8 cellular contexts compared by ENCODE assay signal in the genomic region with DNA sequence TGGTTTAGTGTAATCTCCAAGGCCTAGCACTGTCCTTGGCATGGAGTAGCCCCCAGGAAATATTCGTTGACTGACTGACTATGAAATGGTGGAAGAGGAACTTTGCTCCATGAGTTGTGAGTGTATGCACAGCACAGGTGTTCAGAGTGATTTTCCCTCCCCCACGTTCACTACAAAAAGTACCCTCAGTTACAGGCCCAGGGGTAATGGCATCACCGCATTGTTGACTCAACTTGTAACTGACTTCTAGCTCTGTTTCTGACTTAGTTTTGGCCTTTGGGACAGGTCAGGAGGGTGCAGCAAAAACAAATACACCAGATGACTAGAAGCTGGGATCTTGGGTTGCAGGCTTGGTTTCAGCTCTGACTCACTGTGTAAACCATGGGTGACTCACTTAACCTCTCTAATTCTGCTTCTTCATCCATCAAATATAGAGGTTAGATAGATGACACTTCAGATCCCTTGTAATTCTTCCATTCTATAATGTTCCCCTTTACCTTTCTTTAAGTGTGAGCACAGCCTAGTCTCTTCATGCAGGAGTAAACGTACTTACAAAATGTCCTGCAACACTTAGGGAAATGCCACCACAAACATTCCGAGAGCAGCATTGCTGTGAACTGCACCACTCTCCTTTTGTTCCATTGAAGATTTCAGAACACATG.
DNase-seq lines count a peak whose midpoint lies in the region; ATAC-seq and TF ChIP-seq lines count a peak whose summit lies in the region.

No MANE protein-coding gene starts in this region.

- no peak overlapping the region for H3K4me3 Mint-ChIP-seq in Calu3 (ENCODE audit: low read depth, unreplicated experiment)
- peak overlapping the region; percentile 41 for H3K4me3 Mint-ChIP-seq in activated CD4-positive, alpha-beta T cell treated with anti-CD3 and anti-CD28 coated beads, Interleukin-2, amount 10 ng/mL, durations not matched to agents 24 days and 14 days

- no peaks in the 10 kb centered on the region for H3K9me3 ChIP-seq in WERI-Rb-1 (ENCODE audit: severe bottlenecking)

- H3K4me3 ChIP-seq in WERI-Rb-1 (ENCODE audit: low read depth, low read length): no peak overlapping the region

- intact Hi-C loops in Calu3 (cut with micrococcal nuclease; ENCODE audit: unreplicated experiment): loop anchor here (2.0 to 10.0 kb wide), 2 partner anchors 76 to 120 kb away; no protein-coding TSS in a partner anchor
- intact Hi-C loops in activated CD4-positive, alpha-beta T cell treated with anti-CD3 and anti-CD28 coated beads, Interleukin-2, amount 10 ng/mL, durations not matched to agents 24 days and 14 days (cut with micrococcal nuclease): loop anchor here (1.0 to 10.0 kb wide), 8 partner anchors 8 to 560 kb away; no protein-coding TSS in a partner anchor

- H3K4me1 Mint-ChIP-seq in Calu3 (ENCODE audit: low read depth, unreplicated experiment): peaks cover 38% of the 10 kb centered on the region
- H3K4me1 Mint-ChIP-seq in activated CD4-positive, alpha-beta T cell treated with anti-CD3 and anti-CD28 coated beads, Interleukin-2, amount 10 ng/mL, durations not matched to agents 24 days and 14 days: peaks cover 34% of the 10 kb centered on the region

- no peaks in the 10 kb centered on the region for H3K9me3 Mint-ChIP-seq in Calu3 (ENCODE audit: low read depth, unreplicated experiment)
- H3K9me3 Mint-ChIP-seq in activated CD4-positive, alpha-beta T cell treated with anti-CD3 and anti-CD28 coated beads, Interleukin-2, amount 10 ng/mL, durations not matched to agents 24 days and 14 days: peaks cover 14% of the 10 kb centered on the region

- peak overlapping the region; percentile 75 for H3K27ac Mint-ChIP-seq in Calu3 (ENCODE audit: unreplicated experiment)
- peak overlapping the region; percentile 73 for H3K27ac Mint-ChIP-seq in activated CD4-positive, alpha-beta T cell treated with anti-CD3 and anti-CD28 coated beads, Interleukin-2, amount 10 ng/mL, durations not matched to agents 24 days and 14 days

- no peak overlapping the region for H3K27ac ChIP-seq in WERI-Rb-1

- DNase-seq in Calu3: peak; percentile 59
- peak; percentile 45 for DNase-seq in HK-2 (ENCODE audit: unreplicated experiment)
- peak; percentile 78 for DNase-seq in activated CD4-positive, alpha-beta T cell treated with anti-CD3 and anti-CD28 coated beads, Interleukin-2, amount 10 ng/mL, durations not matched to agents 24 days and 14 days
- peak; percentile 69 for DNase-seq in fibroblast of the conjunctiva (ENCODE audit: low read depth)
- peak; percentile 42 to 61 (median 45) for DNase-seq in stimulated activated CD4-positive, alpha-beta T cell treated with anti-CD3 and anti-CD28 coated beads, TNF-alpha, amount 100 ng/mL, for 48 hours (ENCODE audit: low read depth in 3 of 3)
- no peak for DNase-seq in WERI-Rb-1
- DNase-seq in inferior parietal cortex (ENCODE audit: extremely low spot score): no peak

- peak; percentile 88 for ATAC-seq in GM21381 (IDR thresholded peaks at IDR 0.05; ENCODE audit: unreplicated experiment)

- H3K36me3 Mint-ChIP-seq in Calu3 (ENCODE audit: insufficient read depth, unreplicated experiment): no peaks in the 10 kb centered on the region
- no peaks in the 10 kb centered on the region for H3K36me3 Mint-ChIP-seq in activated CD4-positive, alpha-beta T cell treated with anti-CD3 and anti-CD28 coated beads, Interleukin-2, amount 10 ng/mL, durations not matched to agents 24 days and 14 days (ENCODE audit: low read depth)

- no peaks in the 10 kb centered on the region for H3K36me3 ChIP-seq in WERI-Rb-1

- H3K27me3 ChIP-seq in WERI-Rb-1 (ENCODE audit: insufficient read depth, low read depth, severe bottlenecking): no peaks in the 10 kb centered on the region

- no peaks in the 10 kb centered on the region for H3K27me3 Mint-ChIP-seq in Calu3 (ENCODE audit: unreplicated experiment)
- H3K27me3 Mint-ChIP-seq in activated CD4-positive, alpha-beta T cell treated with anti-CD3 and anti-CD28 coated beads, Interleukin-2, amount 10 ng/mL, durations not matched to agents 24 days and 14 days: peaks cover 34% of the 10 kb centered on the region

- CTCF ChIA-PET in Calu3 (lab: Charles Lee): interaction anchor here (0.6 to 1.0 kb wide), 2 partner anchors 15 to 18 kb away, joined by 3 to 4 read pairs; no protein-coding TSS in a partner anchor

- no peak for TF ChIP-seq CTCF in Calu3 (IDR thresholded peaks at IDR 0.05; ENCODE audit: unreplicated experiment)
- TF ChIP-seq CTCF in WERI-Rb-1 (IDR thresholded peaks at IDR 0.05; ENCODE audit: low read depth, low read length): no peak

- BruUV-seq in Calu3 (replicated peaks; lab: Mats Ljungman, UMichigan): no TSS peak

Comparison
In these comparisons a context has a peak if more than half of its experiments do, and no peak if none do; other contexts are left out.
1. DNase-seq: peak in Calu3 (single experiment), HK-2 (single experiment), activated CD4-positive, alpha-beta T cell treated with anti-CD3 and anti-CD28 coated beads, Interleukin-2, amount 10 ng/mL, durations not matched to agents 24 days and 14 days (single experiment), fibroblast of the conjunctiva (single experiment) and stimulated activated CD4-positive, alpha-beta T cell treated with anti-CD3 and anti-CD28 coated beads, TNF-alpha, amount 100 ng/mL, for 48 hours (3 of 3); none in WERI-Rb-1 (single experiment) and inferior parietal cortex (single experiment).